In genomic region chr20:49887251-49887827, GRCh38 we compare ENCODE assay signal across 10 cellular contexts. TPM values are rescaled to one million over a fixed set of nuclear protein-coding genes. Genes with fewer than 3 reads are reported as not detected.
A peak's percentile ranks its signal among the peaks of the same experiment; 100 is the strongest.
DNase-seq lines count a peak whose midpoint lies in the region; ATAC-seq and TF ChIP-seq lines count a peak whose summit lies in the region.
"Had no signal": no experiment of that assay in that cellular context is flagged by ENCODE, and none has a peak within 500 bp of the region (broad histone marks: within the 10 kb centered on the region; RNA-seq: fewer than 3 reads in every experiment).

No MANE protein-coding gene starts in this region.

- TF ChIP-seq POLR2A in prostate gland (IDR thresholded peaks at IDR 0.05): no peak

- H3K36me3 Mint-ChIP-seq in activated CD4-positive, alpha-beta T cell treated with anti-CD3 and anti-CD28 coated beads, Interleukin-2, amount 10 ng/mL, durations not matched to agents 7 days and 5 days (ENCODE audit: low read depth): peaks cover 22% of the 10 kb centered on the region

- no peaks in the 10 kb centered on the region for H3K9me3 ChIP-seq in prostate gland
- no peaks in the 10 kb centered on the region for H3K9me3 ChIP-seq in hepatocyte (ENCODE audit: low read depth)

- peak; percentile 91 for DNase-seq in COLO829 (ENCODE audit: low spot score)
- DNase-seq in SK-MEL-5 (ENCODE audit: low read depth, low spot score): peak; percentile 83
- peak; percentile 57 for DNase-seq in glomerular visceral epithelial cell (ENCODE audit: extremely low spot score)
- DNase-seq in prostate gland (ENCODE audit: low spot score): no peak
- no peak for DNase-seq in HPDE6-E6E7 (ENCODE audit: extremely low spot score)
- DNase-seq in hepatocyte (ENCODE audit: low spot score): no peak
- no peak for DNase-seq in activated CD4-positive, alpha-beta T cell treated with anti-CD3 and anti-CD28 coated beads, Interleukin-2, amount 10 ng/mL, durations not matched to agents 7 days and 5 days
- DNase-seq: effector CD4-positive, alpha-beta T cell had no signal

- no peak for TF ChIP-seq CTCF in prostate gland (IDR thresholded peaks at IDR 0.05)
- no peak for TF ChIP-seq CTCF in hepatocyte (IDR thresholded peaks at IDR 0.05; ENCODE audit: poor library complexity)

- POLR2A ChIA-PET in activated CD4-positive, alpha-beta T cell treated with anti-CD3 and anti-CD28 coated beads, Interleukin-2, amount 10 ng/mL, durations not matched to agents 7 days and 5 days (lab: Charles Lee): no interaction called here

- H3K4me1 Mint-ChIP-seq in activated CD4-positive, alpha-beta T cell treated with anti-CD3 and anti-CD28 coated beads, Interleukin-2, amount 10 ng/mL, durations not matched to agents 7 days and 5 days: peaks cover 6% of the 10 kb centered on the region

- no peaks in the 10 kb centered on the region for H4K20me1 ChIP-seq in hepatocyte (ENCODE audit: insufficient read depth, poor library complexity, severe bottlenecking)

- no peak overlapping the region for H3K4me2 ChIP-seq in hepatocyte

- H3K4me3 Mint-ChIP-seq in activated CD4-positive, alpha-beta T cell treated with anti-CD3 and anti-CD28 coated beads, Interleukin-2, amount 10 ng/mL, durations not matched to agents 7 days and 5 days: no peak overlapping the region
- H3K4me3 Mint-ChIP-seq: mesothelial cell of epicardium had no signal

- H3K27me3 Mint-ChIP-seq in activated CD4-positive, alpha-beta T cell treated with anti-CD3 and anti-CD28 coated beads, Interleukin-2, amount 10 ng/mL, durations not matched to agents 7 days and 5 days: no peaks in the 10 kb centered on the region

- H3K36me3 ChIP-seq in prostate gland (no peaks in the 10 kb centered on the region), hepatocyte (replicated peaks; ENCODE audit: insufficient read depth, low read depth) (no peaks in the 10 kb centered on the region)

- no peaks in the 10 kb centered on the region for H3K9me3 Mint-ChIP-seq in activated CD4-positive, alpha-beta T cell treated with anti-CD3 and anti-CD28 coated beads, Interleukin-2, amount 10 ng/mL, durations not matched to agents 7 days and 5 days
- H3K9me3 Mint-ChIP-seq: mesothelial cell of epicardium had no signal

- in situ Hi-C loops in SK-MEL-5 (cut with HindIII; ENCODE audit: low pct_unique_long_range_greater_than_20kb, low sequenced_read_pairs): no loop called here

- H3K27ac ChIP-seq in prostate gland (peak overlapping the region; percentile 39 to 43), hepatocyte (no peak overlapping the region)

- H2AFZ ChIP-seq in hepatocyte: no peak overlapping the region

- no peaks in the 10 kb centered on the region for H3K27me3 ChIP-seq in prostate gland (replicated peaks; ENCODE audit: insufficient read depth)
- no peaks in the 10 kb centered on the region for H3K27me3 ChIP-seq in hepatocyte

- no peak overlapping the region for H3K27ac Mint-ChIP-seq in activated CD4-positive, alpha-beta T cell treated with anti-CD3 and anti-CD28 coated beads, Interleukin-2, amount 10 ng/mL, durations not matched to agents 7 days and 5 days
- H3K27ac Mint-ChIP-seq: mesothelial cell of epicardium had no signal

- H3K4me1 ChIP-seq in prostate gland (replicated peaks): peaks cover 13% of the 10 kb centered on the region
- no peaks in the 10 kb centered on the region for H3K4me1 ChIP-seq in hepatocyte (ENCODE audit: insufficient read depth)

- 75% methylated on average over 13 of the region's 13 CpGs for WGBS in prostate gland
- 84% methylated on average over 13 of the region's 13 CpGs for whole genome bisulfite sequencing in hepatocyte (ENCODE audit: low lambda C conversion rate, missing lambda C conversion rate)

- H3K79me2 ChIP-seq in hepatocyte: no peaks in the 10 kb centered on the region

- ATAC-seq in HG03095 (IDR thresholded peaks at IDR 0.05; ENCODE audit: unreplicated experiment): no peak

- H3K4me3 ChIP-seq in prostate gland (no peak overlapping the region), hepatocyte (no peak overlapping the region)

- intact Hi-C loops in prostate gland (cut with DNase I): no loop called here

- CTCF ChIA-PET in activated CD4-positive, alpha-beta T cell treated with anti-CD3 and anti-CD28 coated beads, Interleukin-2, amount 10 ng/mL, durations not matched to agents 7 days and 5 days (lab: Charles Lee): interaction anchor here (0.6 to 1.7 kb wide), 6 partner anchors 27 to 346 kb away, joined by 3 to 4 read pairs (median 3); no protein-coding TSS in a partner anchor

- no peaks in the 10 kb centered on the region for H3K9me2 ChIP-seq in hepatocyte (replicated peaks; ENCODE audit: insufficient read depth)

RNA-seq across cellular contexts. Expression of gene SPATA2, which starts 28.0 kb away (rescaled TPM):
- 3.3 and 4.6 TPM in 2 replicates for total RNA-seq in SK-MEL-5 (2014; rRNA removed; shearing (Covaris generic))
- 13.0 and 14.3 TPM in 2 replicates for polyA plus RNA-seq in SK-MEL-5 (2015; cell fraction: cytosol; rRNA removed)
- 7.2 and 7.3 TPM in 2 replicates for polyA plus RNA-seq in SK-MEL-5 (2015; cell fraction: nucleus; rRNA removed)
- 10 to 100 TPM in 1 of 2 donors, 1 to 10 TPM in 1; 9.2 to 15.2 TPM for total RNA-seq in prostate gland
- total RNA-seq in hepatocyte: 4.9 and 5.9 TPM in 2 replicates
- polyA plus RNA-seq in hepatocyte: 9.6 and 10.1 TPM in 2 replicates
- 1 to 10 TPM; 7.4 to 8.2 TPM for total RNA-seq in activated CD4-positive, alpha-beta T cell treated with anti-CD3 and anti-CD28 coated beads, Interleukin-2, amount 10 ng/mL, durations not matched to agents 7 days and 5 days

RNA-seq across cellular contexts. Expression of gene RNF114, which starts 48.9 kb away (rescaled TPM):
- 85.0 and 90.6 TPM in 2 replicates for total RNA-seq in SK-MEL-5 (2014; rRNA removed; shearing (Covaris generic))
- polyA plus RNA-seq in SK-MEL-5 (2015; cell fraction: cytosol; rRNA removed): 128 and 182 TPM in 2 replicates
- 123 and 126 TPM in 2 replicates for polyA plus RNA-seq in SK-MEL-5 (2015; cell fraction: nucleus; rRNA removed)
- total RNA-seq in prostate gland (100 to 1,000 TPM; 166 to 239 TPM), hepatocyte (67.1 and 93.7 TPM in 2 replicates)
- 64.8 and 65.8 TPM in 2 replicates for polyA plus RNA-seq in hepatocyte
- 10 to 100 TPM; 55.8 to 59.5 TPM for total RNA-seq in activated CD4-positive, alpha-beta T cell treated with anti-CD3 and anti-CD28 coated beads, Interleukin-2, amount 10 ng/mL, durations not matched to agents 7 days and 5 days

Comparison
In these comparisons a context has a peak if more than half of its experiments do, and no peak if none do; other contexts are left out.
1. DNase-seq: peak in COLO829 (single experiment), SK-MEL-5 (single experiment) and glomerular visceral epithelial cell (single experiment); none in prostate gland (single experiment), HPDE6-E6E7 (single experiment), hepatocyte (single experiment) and activated CD4-positive, alpha-beta T cell treated with anti-CD3 and anti-CD28 coated beads, Interleukin-2, amount 10 ng/mL, durations not matched to agents 7 days and 5 days (single experiment).